In genomic region chr13:110328509-110328908, GRCh38 we compare ENCODE assay signal across 31 cellular contexts. TPM values are rescaled to one million over a fixed set of nuclear protein-coding genes. Genes with fewer than 3 reads are reported as not detected.
DNase-seq lines count a peak whose midpoint lies in the region; ATAC-seq and TF ChIP-seq lines count a peak whose summit lies in the region.
"Had no signal": no experiment of that assay in that cellular context is flagged by ENCODE, and none has a peak within 500 bp of the region (broad histone marks: within the 10 kb centered on the region; RNA-seq: fewer than 3 reads in every experiment).

No MANE protein-coding gene starts in this region.

- DNase-seq in GM23338 (ENCODE audit: low spot score) (no peak), chondrocyte (ENCODE audit: low spot score) (no peak), NCI-H146 treated with DMSO at 0.1 percent for 48 hours (lab: John Stamatoyannopoulos, UW; ENCODE audit: unreplicated experiment) (no peak), D341Med (ENCODE audit: low spot score) (no peak), COLO668 (lab: John Stamatoyannopoulos, UW; ENCODE audit: unreplicated experiment) (no peak)
- DNase-seq in stimulated activated naive CD8-positive, alpha-beta T cell treated with anti-CD3 and anti-CD28 coated beads, Interleukin-15, Interleukin-2, amounts not matched to agents 100 U/mL and 50 U/mL, for 24 hours = no peak
- DNase-seq: activated B cell treated with CpG ODN at 0.5 μM for 24 hours; activated CD4-positive, alpha-beta T cell treated with anti-CD3 and anti-CD28 coated beads, Interleukin-2, amount 50 U/mL, for 4 hours; activated naive CD4-positive, alpha-beta T cell treated with anti-CD3 and anti-CD28 coated beads for 36 hours; COR-L47; DND-41; effector memory CD4-positive, alpha-beta T cell; hypothalamus; immature natural killer cell; Kasumi-1; left colon; naive B cell; NCI-H1694 treated with DMSO at 0.1 percent for 48 hours; NCI-H526 treated with DMSO at 0.1 percent for 48 hours; SHP77 treated with DMSO at 0.1 percent for 48 hours; stimulated activated naive CD8-positive, alpha-beta T cell treated with anti-CD3 and anti-CD28 coated beads, Interleukin-15, amount 100 ng/mL, for 72 hours; upper lobe of right lung had no signal

- H3K27me3 Mint-ChIP-seq in GM23338 (ENCODE audit: insufficient read depth, low read depth, poor library complexity) (peaks cover 5% of the 10 kb centered on the region), chondrocyte (ENCODE audit: low read depth) (no peaks in the 10 kb centered on the region)

- H2AFZ ChIP-seq in GM23338 = no peak overlapping the region

- peaks cover 39% of the 10 kb centered on the region for H3K4me1 ChIP-seq in GM23338 (ENCODE audit: insufficient read depth)
- peaks cover 6 to 26% of the 10 kb centered on the region in 2 donors for H3K4me1 ChIP-seq in muscle layer of duodenum (ENCODE audit: control insufficient read depth in 1 of 2, insufficient read depth in 2 of 2, low read length in 2 of 2)
- H3K4me1 ChIP-seq in subcutaneous abdominal adipose tissue (ENCODE audit: control insufficient read depth in 5 of 5, insufficient read depth in 5 of 5, low read length in 5 of 5) = peaks cover 4 to 57% (median 52%) of the 10 kb centered on the region in 5 donors
- H3K4me1 ChIP-seq: adrenal gland had no signal

- H3K4me3 Mint-ChIP-seq in GM23338 = no peak overlapping the region
- no peak overlapping the region for H3K4me3 Mint-ChIP-seq in chondrocyte (ENCODE audit: unreplicated experiment)
- H3K4me3 Mint-ChIP-seq: activated B cell treated with CpG ODN at 0.5 μM for 24 hours; activated naive CD4-positive, alpha-beta T cell treated with anti-CD3 and anti-CD28 coated beads for 36 hours; activated T-helper 1 cell treated with anti-CD3 and anti-CD28 coated beads, Interleukin-12 subunit alpha, Interleukin-12 subunit beta, Interleukin-2, Interleukin-4 antibody, amounts not matched to agents 30 ng/mL and 10 ng/mL and 1 ng/mL, durations not matched to agents 14 hours and 24 hours and 36 hours; immature natural killer cell; memory B cell; naive B cell; stimulated activated naive CD8-positive, alpha-beta T cell treated with anti-CD3 and anti-CD28 coated beads, Interleukin-15, amount 100 ng/mL, for 72 hours had no signal

- H3K36me3 ChIP-seq in GM23338 (ENCODE audit: insufficient read depth) (no peaks in the 10 kb centered on the region), muscle layer of duodenum (ENCODE audit: control insufficient read depth in 1 of 2, insufficient read depth in 2 of 2, low read length in 2 of 2) (no peaks in the 10 kb centered on the region), subcutaneous abdominal adipose tissue (ENCODE audit: control insufficient read depth in 5 of 5, insufficient read depth in 5 of 5, low read length in 5 of 5) (peaks cover 3 to 36% (median 28%) of the 10 kb centered on the region in 5 donors)
- H3K36me3 ChIP-seq: adrenal gland; BLaER1 treated with 17β-estradiol and CSF1 and Interleukin-3, amounts not matched to agents 10 nM and 100 nM; upper lobe of right lung had no signal

- H3K9me2 ChIP-seq in GM23338 (ENCODE audit: insufficient read depth) = peaks cover 2% of the 10 kb centered on the region; the same call in 1 of the 2 replicates

- no peak overlapping the region for H3K9ac ChIP-seq in subcutaneous abdominal adipose tissue (ENCODE audit: low read length in 5 of 5)
- H3K9ac ChIP-seq: BLaER1 treated with 17β-estradiol and CSF1 and Interleukin-3, amounts not matched to agents 10 nM and 100 nM had no signal

- H3K36me3 Mint-ChIP-seq in GM23338 (ENCODE audit: low read depth) (peaks cover 4% of the 10 kb centered on the region; the same call in 1 of the 3 replicates), chondrocyte (ENCODE audit: low read depth) (peaks cover 35% of the 10 kb centered on the region)
- H3K36me3 Mint-ChIP-seq: immature natural killer cell, memory B cell, naive B cell had no signal

- H3K27me3 ChIP-seq in GM23338 (ENCODE audit: insufficient read depth) = no peaks in the 10 kb centered on the region
- no peaks in the 10 kb centered on the region for H3K27me3 ChIP-seq in muscle layer of duodenum (ENCODE audit: low read depth, low read length)
- no peaks in the 10 kb centered on the region for H3K27me3 ChIP-seq in subcutaneous abdominal adipose tissue (ENCODE audit: control insufficient read depth in 5 of 5, insufficient read depth in 4 of 5, low read length in 5 of 5)
- H3K27me3 ChIP-seq: adrenal gland; BLaER1 treated with 17β-estradiol and CSF1 and Interleukin-3, amounts not matched to agents 10 nM and 100 nM; upper lobe of right lung had no signal

- no peak overlapping the region; the same call in 1 of the 2 replicates for H3K27ac ChIP-seq in GM23338 (ENCODE audit: low read depth)
- H3K27ac ChIP-seq in muscle layer of duodenum (ENCODE audit: low read length) = peak overlapping the region; percentile 71
- peak overlapping the region; percentile 66 for H3K27ac ChIP-seq in subcutaneous abdominal adipose tissue (ENCODE audit: low read depth, low read length)
- H3K27ac ChIP-seq: adrenal gland; BLaER1 treated with 17β-estradiol and CSF1 and Interleukin-3, amounts not matched to agents 10 nM and 100 nM; skin epidermis; upper lobe of right lung had no signal

- no peaks in the 10 kb centered on the region for H3F3A ChIP-seq in GM23338 (replicated peaks; ENCODE audit: low read depth)

- H3K9me3 Mint-ChIP-seq in GM23338 (no peaks in the 10 kb centered on the region), chondrocyte (ENCODE audit: low read depth) (no peaks in the 10 kb centered on the region)
- H3K9me3 Mint-ChIP-seq: activated B cell treated with CpG ODN at 0.5 μM for 24 hours; activated naive CD4-positive, alpha-beta T cell treated with anti-CD3 and anti-CD28 coated beads for 36 hours; activated T-helper 1 cell treated with anti-CD3 and anti-CD28 coated beads, Interleukin-12 subunit alpha, Interleukin-12 subunit beta, Interleukin-2, Interleukin-4 antibody, amounts not matched to agents 30 ng/mL and 10 ng/mL and 1 ng/mL, durations not matched to agents 14 hours and 24 hours and 36 hours; immature natural killer cell; memory B cell; naive B cell; stimulated activated naive CD8-positive, alpha-beta T cell treated with anti-CD3 and anti-CD28 coated beads, Interleukin-15, amount 100 ng/mL, for 72 hours had no signal

- H3K27ac Mint-ChIP-seq in GM23338 (peak overlapping the region; percentile 47; the same call in 1 of the 2 replicates), chondrocyte (ENCODE audit: unreplicated experiment) (peak overlapping the region; percentile 95)
- H3K27ac Mint-ChIP-seq: activated B cell treated with CpG ODN at 0.5 μM for 24 hours; activated naive CD4-positive, alpha-beta T cell treated with anti-CD3 and anti-CD28 coated beads for 36 hours; activated T-helper 1 cell treated with anti-CD3 and anti-CD28 coated beads, Interleukin-12 subunit alpha, Interleukin-12 subunit beta, Interleukin-2, Interleukin-4 antibody, amounts not matched to agents 30 ng/mL and 10 ng/mL and 1 ng/mL, durations not matched to agents 14 hours and 24 hours and 36 hours; immature natural killer cell; memory B cell; naive B cell; stimulated activated naive CD8-positive, alpha-beta T cell treated with anti-CD3 and anti-CD28 coated beads, Interleukin-15, amount 100 ng/mL, for 72 hours had no signal

- H3K4me3 ChIP-seq in GM23338 (no peak overlapping the region), muscle layer of duodenum (ENCODE audit: low read depth in 1 of 2, low read length in 2 of 2) (no peak overlapping the region), subcutaneous abdominal adipose tissue (ENCODE audit: low read depth in 1 of 5, low read length in 5 of 5) (no peak overlapping the region)
- H3K4me3 ChIP-seq: adrenal gland; BLaER1 treated with 17β-estradiol and CSF1 and Interleukin-3, amounts not matched to agents 10 nM and 100 nM; skin epidermis; upper lobe of right lung had no signal

- no peaks in the 10 kb centered on the region for H3K9me3 ChIP-seq in muscle layer of duodenum (ENCODE audit: control insufficient read depth in 1 of 2, low read length in 2 of 2)
- no peaks in the 10 kb centered on the region for H3K9me3 ChIP-seq in subcutaneous abdominal adipose tissue (ENCODE audit: control insufficient read depth in 5 of 5, low read length in 5 of 5)
- H3K9me3 ChIP-seq: adrenal gland, upper lobe of right lung had no signal

- no peak for ATAC-seq in GM23338
- ATAC-seq in stimulated activated naive CD8-positive, alpha-beta T cell treated with anti-CD3 and anti-CD28 coated beads, Interleukin-15, Interleukin-2, amounts not matched to agents 100 U/mL and 50 U/mL, for 24 hours = no peak
- ATAC-seq: HepG2; left colon; Panc1; stimulated activated naive CD8-positive, alpha-beta T cell treated with anti-CD3 and anti-CD28 coated beads, Interleukin-15, amount 100 ng/mL, for 72 hours; upper lobe of right lung had no signal

- peak overlapping the region; percentile 60; the same call in 1 of the 2 replicates for H3K4me2 ChIP-seq in GM23338
- H3K4me2 ChIP-seq: BLaER1 treated with 17β-estradiol and CSF1 and Interleukin-3, amounts not matched to agents 10 nM and 100 nM had no signal

- peaks cover 54% of the 10 kb centered on the region for H3K79me2 ChIP-seq in GM23338 (replicated peaks; ENCODE audit: insufficient read depth)

- TF ChIP-seq CTCF in GM23338 (conservative IDR thresholded peaks at IDR 0.05; ENCODE audit: low read depth in 2 of 2) (no peak), chondrocyte (IDR thresholded peaks at IDR 0.05) (no peak)

- no peaks in the 10 kb centered on the region for H4K20me1 ChIP-seq in GM23338 (replicated peaks; ENCODE audit: insufficient read depth)
- H4K20me1 ChIP-seq: BLaER1 treated with 17β-estradiol and CSF1 and Interleukin-3, amounts not matched to agents 10 nM and 100 nM had no signal

- peaks cover 58% of the 10 kb centered on the region for H3K4me1 Mint-ChIP-seq in GM23338
- H3K4me1 Mint-ChIP-seq in chondrocyte (ENCODE audit: low read depth) = peaks cover 100% of the 10 kb centered on the region
- H3K4me1 Mint-ChIP-seq: activated B cell treated with CpG ODN at 0.5 μM for 24 hours; immature natural killer cell; memory B cell; stimulated activated naive CD8-positive, alpha-beta T cell treated with anti-CD3 and anti-CD28 coated beads, Interleukin-15, amount 100 ng/mL, for 72 hours had no signal

TF ChIP-seq in GM23338, 12 proteins besides CTCF, POLR2A, EP300 and RAD21 (continues in another document):
- no peak for TF ChIP-seq ZNF331 (CRISPR knock-in tag; IDR thresholded peaks at IDR 0.05; ENCODE audit: low read depth)

RNA-seq across cellular contexts. Expression of gene COL4A2, which starts 21.4 kb away (rescaled TPM):
- 117 and 131 TPM in 2 replicates for total RNA-seq in GM23338 (2014; rRNA removed; shearing (Covaris generic))
- polyA plus RNA-seq in GM23338 (2016; fragmentation: Nextera tagmentation; extraction: Ambion mirVana) = 35.6 and 37.4 TPM in 2 replicates
- total RNA-seq in chondrocyte = 1,370 to 2,411 TPM (median 2,366 TPM) in 3 replicates
- total RNA-seq: activated B cell treated with CpG ODN at 0.5 μM for 24 hours; activated naive CD4-positive, alpha-beta T cell treated with anti-CD3 and anti-CD28 coated beads for 36 hours; activated T-helper 1 cell treated with anti-CD3 and anti-CD28 coated beads, Interleukin-12 subunit alpha, Interleukin-12 subunit beta, Interleukin-2, Interleukin-4 antibody, amounts not matched to agents 30 ng/mL and 10 ng/mL and 1 ng/mL, durations not matched to agents 14 hours and 24 hours and 36 hours had no signal
- polyA plus RNA-seq: immature natural killer cell had no signal

RNA-seq across cellular contexts. Expression of gene COL4A1, which starts 21.6 kb away (rescaled TPM):
- total RNA-seq in GM23338 (2014; rRNA removed; shearing (Covaris generic)) = 110 and 112 TPM in 2 replicates
- 38.7 and 39.1 TPM in 2 replicates for polyA plus RNA-seq in GM23338 (2016; fragmentation: Nextera tagmentation; extraction: Ambion mirVana)
- total RNA-seq in chondrocyte = 2,319 to 5,210 TPM (median 5,209 TPM) in 3 replicates
- total RNA-seq: activated B cell treated with CpG ODN at 0.5 μM for 24 hours; activated T-helper 1 cell treated with anti-CD3 and anti-CD28 coated beads, Interleukin-12 subunit alpha, Interleukin-12 subunit beta, Interleukin-2, Interleukin-4 antibody, amounts not matched to agents 30 ng/mL and 10 ng/mL and 1 ng/mL, durations not matched to agents 14 hours and 24 hours and 36 hours; HepG2 had no signal
- polyA plus RNA-seq: HepG2, immature natural killer cell had no signal

Comparison
In these comparisons a context has a peak if more than half of its experiments do, and no peak if none do; other contexts are left out.
1. RNA of gene COL4A2, which starts 21.4 kb away (total RNA-seq): 1,370 to 2,411 TPM in chondrocyte; 117 to 131 TPM in GM23338; every median in the first group is over 10 times any median in the second.
2. RNA of gene COL4A1, which starts 21.6 kb away (total RNA-seq): 2,319 to 5,210 TPM in chondrocyte; 110 to 112 TPM in GM23338; every median in the first group is over 10 times any median in the second.